8 cellular contexts compared by ENCODE assay signal in genomic region chr17:28763804-28764266, GRCh38. TPM values are rescaled to one million over a fixed set of nuclear protein-coding genes. Genes with fewer than 3 reads are reported as not detected.
DNase-seq lines count a peak whose midpoint lies in the region; ATAC-seq and TF ChIP-seq lines count a peak whose summit lies in the region.

No MANE protein-coding gene starts in this region.

- H3K9me3 Mint-ChIP-seq in activated T-cell treated with anti-CD3 and anti-CD28 coated beads, Interleukin-2, amount 50 U/mL, for 4 hours: no peaks in the 10 kb centered on the region

- no peak overlapping the region for H3K4me3 Mint-ChIP-seq in activated T-cell treated with anti-CD3 and anti-CD28 coated beads, Interleukin-2, amount 50 U/mL, for 4 hours

- H3K9me3 ChIP-seq in Peyer's patch (no peaks in the 10 kb centered on the region), neutrophil (no peaks in the 10 kb centered on the region), tibial artery (no peaks in the 10 kb centered on the region)

- H3K4me3 ChIP-seq in Peyer's patch: no peak overlapping the region
- no peak overlapping the region for H3K4me3 ChIP-seq in neutrophil (ENCODE audit: low read depth in 1 of 2, low read length in 1 of 2)
- no peak overlapping the region for H3K4me3 ChIP-seq in tibial artery

- peak; percentile 86 to 96 (median 90) for TF ChIP-seq CTCF in Peyer's patch (IDR thresholded peaks at IDR 0.05)
- peak; percentile 87 for TF ChIP-seq CTCF in neutrophil (IDR thresholded peaks at IDR 0.05)
- peak; percentile 89 to 92 for TF ChIP-seq CTCF in tibial artery (IDR thresholded peaks at IDR 0.05)

- intact Hi-C loops in tibial artery (cut with DNase I; ENCODE audit: low total_unique reads): loop anchor here (5.0 to 10.0 kb wide), 2 partner anchors 81 to 153 kb away; partner anchors contain the start of gene FAM222B

- H3K4me1 ChIP-seq in Peyer's patch (peaks cover 0 to 12% (median 0%) of the 10 kb centered on the region in 4 donors), neutrophil (ENCODE audit: control insufficient read depth in 1 of 2, insufficient read depth in 1 of 2, low read depth in 1 of 2, low read length in 1 of 2) (peaks cover 18 to 25% of the 10 kb centered on the region in 2 experiments), tibial artery (peaks cover 0 to 11% (median 0%) of the 10 kb centered on the region in 4 donors)

- H3K27me3 ChIP-seq in Peyer's patch (no peaks in the 10 kb centered on the region), neutrophil (no peaks in the 10 kb centered on the region), tibial artery (no peaks in the 10 kb centered on the region)

- no peak for TF ChIP-seq POLR2A in Peyer's patch (IDR thresholded peaks at IDR 0.05)

- DNase-seq in GM03348 (ENCODE audit: low spot score) (peak; percentile 75), KBM-7 (peak; percentile 84), Peyer's patch (peak in 2 of 3 donors; percentile 88 to 94), fibroblast of gingiva (ENCODE audit: low read depth) (peak; percentile 69), tibial artery (peak; percentile 81 to 93)
- peak; percentile 80 for DNase-seq in activated T-cell treated with anti-CD3 and anti-CD28 coated beads, Interleukin-2, amount 50 U/mL, for 4 hours

- peak; percentile 53 to 59 for ATAC-seq in activated T-cell treated with anti-CD3 and anti-CD28 coated beads, Interleukin-2, amount 50 U/mL, for 4 hours
- ATAC-seq in HG03571 (IDR thresholded peaks at IDR 0.05; ENCODE audit: unreplicated experiment): no peak

- H3K27me3 Mint-ChIP-seq in activated T-cell treated with anti-CD3 and anti-CD28 coated beads, Interleukin-2, amount 50 U/mL, for 4 hours (ENCODE audit: low read depth): no peaks in the 10 kb centered on the region

- peaks cover 10% of the 10 kb centered on the region for H3K4me1 Mint-ChIP-seq in activated T-cell treated with anti-CD3 and anti-CD28 coated beads, Interleukin-2, amount 50 U/mL, for 4 hours (ENCODE audit: low read depth)

- peaks cover 0 to 55% (median 0%) of the 10 kb centered on the region in 3 donors for H3K36me3 ChIP-seq in Peyer's patch
- peaks cover 22% of the 10 kb centered on the region for H3K36me3 ChIP-seq in neutrophil
- H3K36me3 ChIP-seq in tibial artery: peaks cover 16 to 45% (median 40%) of the 10 kb centered on the region in 3 donors

- in situ Hi-C loops in KBM-7 (cut with MboI; ENCODE audit: low pct_unique_long_range_greater_than_20kb, low sequenced_read_pairs): no loop called here

- H3K27ac ChIP-seq in Peyer's patch (no peak overlapping the region), neutrophil (no peak overlapping the region), tibial artery (no peak overlapping the region)

- peaks cover 12% of the 10 kb centered on the region for H3K36me3 Mint-ChIP-seq in activated T-cell treated with anti-CD3 and anti-CD28 coated beads, Interleukin-2, amount 50 U/mL, for 4 hours (ENCODE audit: insufficient read depth)

RNA-seq across cellular contexts. Expression of gene TRAF4, which starts 20.0 kb away (rescaled TPM):
- total RNA-seq in Peyer's patch: 100 to 1,000 TPM in 3 of 4 donors, 10 to 100 TPM in 1; 83.3 to 228 (median 184) TPM
- total RNA-seq in activated T-cell treated with anti-CD3 and anti-CD28 coated beads, Interleukin-2, amount 50 U/mL, for 4 hours: 100 to 1,000 TPM; 221 to 247 (median 229) TPM

RNA-seq across cellular contexts. Expression of gene NEK8, which starts 35.2 kb away (rescaled TPM):
- 10 to 100 TPM in 2 of 4 donors, 1 to 10 TPM in 2; 7.4 to 89.1 (median 14.0) TPM for total RNA-seq in Peyer's patch
- 1 to 10 TPM; 5.8 to 7.7 (median 7.6) TPM for total RNA-seq in activated T-cell treated with anti-CD3 and anti-CD28 coated beads, Interleukin-2, amount 50 U/mL, for 4 hours

RNA-seq across cellular contexts. Expression of gene TLCD1, which starts 37.8 kb away (rescaled TPM):
- total RNA-seq in Peyer's patch: 1 to 10 TPM; 3.3 to 9.1 (median 5.8) TPM
- total RNA-seq in activated T-cell treated with anti-CD3 and anti-CD28 coated beads, Interleukin-2, amount 50 U/mL, for 4 hours: 10 to 100 TPM; 20.8 to 28.5 (median 23.8) TPM

RNA-seq across cellular contexts. Expression of gene RPL23A, which starts 44.0 kb away (rescaled TPM):
- 100 to 1,000 TPM; 214 to 675 (median 268) TPM for total RNA-seq in Peyer's patch
- 1,000 to 10,000 TPM; 2,218 to 2,392 (median 2,312) TPM for total RNA-seq in activated T-cell treated with anti-CD3 and anti-CD28 coated beads, Interleukin-2, amount 50 U/mL, for 4 hours

RNA-seq across cellular contexts. Expression of gene RAB34, which starts 46.2 kb away (rescaled TPM):
- 10 to 100 TPM; 14.5 to 69.3 (median 30.2) TPM for total RNA-seq in Peyer's patch
- 100 to 1,000 TPM in 1 of 3 donors, 10 to 100 TPM in 2; 11.3 to 100 (median 14.1) TPM for total RNA-seq in activated T-cell treated with anti-CD3 and anti-CD28 coated beads, Interleukin-2, amount 50 U/mL, for 4 hours
